35 cellular contexts compared by ENCODE assay signal in genomic region chr20:18849131-18849530, GRCh38. TPM values are rescaled to one million over a fixed set of nuclear protein-coding genes. Genes with fewer than 3 reads are reported as not detected.
"Had no signal": no experiment of that assay in that cellular context is flagged by ENCODE, and none has a peak within 500 bp of the region (broad histone marks: within the 10 kb centered on the region; RNA-seq: fewer than 3 reads in every experiment).

No MANE protein-coding gene starts in this region.

- H3K27ac ChIP-seq: coronary artery, gastrocnemius medialis, hepatocyte, left lung, parathyroid adenoma, right atrium auricular region, stomach, thyroid gland, vagina had no signal

- H3K36me3 Mint-ChIP-seq: mesothelial cell of epicardium; naive B cell; natural killer cell treated with Interleukin-12 subunit alpha and Interleukin-12 subunit beta and Interleukin-15 and Interleukin-18, amount 100 ng/mL, for 72 hours; stimulated activated effector memory CD8-positive, alpha-beta T cell treated with anti-CD3 and anti-CD28 coated beads, Interleukin-12 subunit alpha, Interleukin-12 subunit beta, amount 100 ng/mL, for 72 hours had no signal

- H3K9me3 ChIP-seq: gastrocnemius medialis, left lung, mucosa of descending colon, right atrium auricular region, stomach, thyroid gland, vagina had no signal

- H3K4me1 ChIP-seq: gastrocnemius medialis, left lung, parathyroid adenoma, right atrium auricular region, stomach, thyroid gland, vagina had no signal

- H3K27me3 ChIP-seq: gastrocnemius medialis, hepatocyte, left lung, right atrium auricular region, stomach, thyroid gland had no signal

- H3K79me2 ChIP-seq: hepatocyte, parathyroid adenoma had no signal

- H2AFZ ChIP-seq: hepatocyte, parathyroid adenoma had no signal

- ATAC-seq: gastrocnemius medialis; left lung; mucosa of descending colon; natural killer cell treated with Interleukin-12 subunit alpha and Interleukin-12 subunit beta and Interleukin-15 and Interleukin-18, amount 100 ng/mL, for 72 hours; sciatic nerve; stimulated activated effector memory CD8-positive, alpha-beta T cell treated with anti-CD3 and anti-CD28 coated beads, Interleukin-12 subunit alpha, Interleukin-12 subunit beta, amount 100 ng/mL, for 72 hours had no signal

- DNase-seq: foreskin fibroblast; gastrocnemius medialis; head of caudate nucleus; kidney; left lung; mesenchymal stem cell; mucosa of descending colon; naive B cell; stimulated activated CD4-positive, alpha-beta T cell treated with anti-CD3 and anti-CD28 coated beads, Interleukin-12 subunit alpha, Interleukin-12 subunit beta, amount 100 ng/mL, for 4 hours; stimulated activated CD4-positive, alpha-beta T cell treated with anti-CD3 and anti-CD28 coated beads, Interleukin-1b, Interleukin-23, amount 100 ng/mL, for 48 hours; stimulated activated CD4-positive, alpha-beta T cell treated with anti-CD3 and anti-CD28 coated beads, Interleukin-4, amount 100 ng/mL, for 24 hours; stimulated activated naive CD4-positive, alpha-beta T cell treated with Interleukin-2 at 50 U/mL for 16 hours; stomach; thyroid gland; trophoblast cell had no signal

- H3K4me3 Mint-ChIP-seq: mesothelial cell of epicardium; naive B cell; natural killer cell treated with Interleukin-12 subunit alpha and Interleukin-12 subunit beta and Interleukin-15 and Interleukin-18, amount 100 ng/mL, for 72 hours; neural crest cell; stimulated activated effector memory CD8-positive, alpha-beta T cell treated with anti-CD3 and anti-CD28 coated beads, Interleukin-12 subunit alpha, Interleukin-12 subunit beta, amount 100 ng/mL, for 72 hours had no signal

- H3K4me1 Mint-ChIP-seq: mesothelial cell of epicardium; naive B cell; neural crest cell; stimulated activated effector memory CD8-positive, alpha-beta T cell treated with anti-CD3 and anti-CD28 coated beads, Interleukin-12 subunit alpha, Interleukin-12 subunit beta, amount 100 ng/mL, for 72 hours had no signal

- H3K9ac ChIP-seq: parathyroid adenoma had no signal

- H3K27ac Mint-ChIP-seq: mesothelial cell of epicardium; naive B cell; natural killer cell treated with Interleukin-12 subunit alpha and Interleukin-12 subunit beta and Interleukin-15 and Interleukin-18, amount 100 ng/mL, for 72 hours; progenitor cell of endocrine pancreas; stimulated activated effector memory CD8-positive, alpha-beta T cell treated with anti-CD3 and anti-CD28 coated beads, Interleukin-12 subunit alpha, Interleukin-12 subunit beta, amount 100 ng/mL, for 72 hours had no signal

- H3K36me3 ChIP-seq: gastrocnemius medialis, left lung, right atrium auricular region, stomach, thyroid gland, vagina had no signal

- H3K4me2 ChIP-seq: hepatocyte, smooth muscle cell had no signal

- H3K4me3 ChIP-seq: coronary artery, gastrocnemius medialis, hepatocyte, left lung, mucosa of descending colon, right atrium auricular region, smooth muscle cell, stomach, thyroid gland, vagina had no signal

- H3K9me3 Mint-ChIP-seq: natural killer cell treated with Interleukin-12 subunit alpha and Interleukin-12 subunit beta and Interleukin-15 and Interleukin-18, amount 100 ng/mL, for 72 hours; neural crest cell; stimulated activated effector memory CD8-positive, alpha-beta T cell treated with anti-CD3 and anti-CD28 coated beads, Interleukin-12 subunit alpha, Interleukin-12 subunit beta, amount 100 ng/mL, for 72 hours had no signal

RNA-seq across cellular contexts. Expression of gene SCP2D1, which starts 35.5 kb away (rescaled TPM):
- total RNA-seq: dermis microvascular lymphatic vessel endothelial cell; gastrocnemius medialis; glomerular endothelial cell; hepatocyte; kidney; left lung; lower leg skin; lung microvascular endothelial cell; mesothelial cell of epicardium; mucosa of descending colon; natural killer cell treated with Interleukin-12 subunit alpha and Interleukin-12 subunit beta and Interleukin-15 and Interleukin-18, amount 100 ng/mL, for 72 hours; neural crest cell; osteoblast; progenitor cell of endocrine pancreas; right atrium auricular region; sciatic nerve; smooth muscle cell; stomach; subcutaneous adipose tissue; temporal lobe; thyroid gland; ureter; vagina had no signal
